ENCODE assay signal across 1 cellular context in the genomic region with DNA sequence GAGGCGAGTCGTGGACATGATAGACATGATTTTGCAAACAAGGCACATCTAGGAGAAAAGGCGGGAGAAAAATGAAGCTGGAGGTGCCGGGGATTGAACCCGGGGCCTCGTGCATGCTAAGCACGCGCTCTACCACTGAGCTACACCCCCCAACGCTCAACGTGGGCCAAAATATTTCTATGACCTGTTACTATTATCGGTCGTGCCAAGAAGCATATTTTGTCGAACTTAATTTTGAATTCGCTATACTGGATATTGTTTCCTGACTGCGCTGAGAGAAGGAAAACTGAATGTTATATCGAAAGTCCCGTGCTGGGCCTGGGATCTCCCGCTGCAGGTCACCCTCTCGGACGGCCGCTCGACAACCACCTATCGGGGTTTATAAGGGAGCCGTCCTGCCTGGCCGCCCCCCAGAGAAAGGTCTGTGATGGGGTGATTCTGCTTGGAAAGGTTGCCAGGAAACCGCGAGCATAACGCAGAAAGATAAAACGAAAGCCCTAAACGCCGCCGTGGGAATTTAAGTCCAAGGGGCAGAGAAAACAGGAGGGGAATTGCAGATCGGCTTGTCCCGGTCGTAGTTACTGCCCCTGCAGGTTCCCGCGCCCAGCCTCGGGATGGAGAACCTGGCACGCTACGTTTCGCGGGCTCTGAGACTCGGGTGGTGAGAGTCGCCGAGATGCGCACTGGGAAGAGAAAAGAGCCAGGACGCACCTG.
A peak's percentile ranks its signal among the peaks of the same experiment; 100 is the strongest.
TF ChIP-seq lines count a peak whose summit lies in the region.

No MANE protein-coding gene starts in this region.

TF ChIP-seq in HepG2, 621 proteins besides CTCF, POLR2A, EP300 and RAD21 (continued from another document and continues in another):
- TF ChIP-seq, protein P1, sequence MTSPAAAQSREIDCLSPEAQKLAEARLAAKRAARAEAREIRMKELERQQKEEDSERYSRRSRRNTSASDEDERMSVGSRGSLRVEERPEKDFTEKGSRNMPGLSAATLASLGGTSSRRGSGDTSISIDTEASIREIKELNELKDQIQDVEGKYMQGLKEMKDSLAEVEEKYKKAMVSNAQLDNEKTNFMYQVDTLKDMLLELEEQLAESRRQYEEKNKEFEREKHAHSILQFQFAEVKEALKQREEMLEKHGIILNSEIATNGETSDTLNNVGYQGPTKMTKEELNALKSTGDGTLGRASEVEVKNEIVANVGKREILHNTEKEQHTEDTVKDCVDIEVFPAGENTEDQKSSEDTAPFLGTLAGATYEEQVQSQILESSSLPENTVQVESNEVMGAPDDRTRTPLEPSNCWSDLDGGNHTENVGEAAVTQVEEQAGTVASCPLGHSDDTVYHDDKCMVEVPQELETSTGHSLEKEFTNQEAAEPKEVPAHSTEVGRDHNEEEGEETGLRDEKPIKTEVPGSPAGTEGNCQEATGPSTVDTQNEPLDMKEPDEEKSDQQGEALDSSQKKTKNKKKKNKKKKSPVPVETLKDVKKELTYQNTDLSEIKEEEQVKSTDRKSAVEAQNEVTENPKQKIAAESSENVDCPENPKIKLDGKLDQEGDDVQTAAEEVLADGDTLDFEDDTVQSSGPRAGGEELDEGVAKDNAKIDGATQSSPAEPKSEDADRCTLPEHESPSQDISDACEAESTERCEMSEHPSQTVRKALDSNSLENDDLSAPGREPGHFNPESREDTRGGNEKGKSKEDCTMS (CRISPR knock-in tag; conservative IDR thresholded peaks at IDR 0.05): 0 out of 2 replicates have a peak, but pooled peaks have one; percentile 24
- peak; percentile 73; the same call in 1 of the 2 replicates for TF ChIP-seq SPEN (CRISPR knock-in tag; IDR thresholded peaks at IDR 0.05; ENCODE audit: low read depth)
- TF ChIP-seq, protein P2, sequence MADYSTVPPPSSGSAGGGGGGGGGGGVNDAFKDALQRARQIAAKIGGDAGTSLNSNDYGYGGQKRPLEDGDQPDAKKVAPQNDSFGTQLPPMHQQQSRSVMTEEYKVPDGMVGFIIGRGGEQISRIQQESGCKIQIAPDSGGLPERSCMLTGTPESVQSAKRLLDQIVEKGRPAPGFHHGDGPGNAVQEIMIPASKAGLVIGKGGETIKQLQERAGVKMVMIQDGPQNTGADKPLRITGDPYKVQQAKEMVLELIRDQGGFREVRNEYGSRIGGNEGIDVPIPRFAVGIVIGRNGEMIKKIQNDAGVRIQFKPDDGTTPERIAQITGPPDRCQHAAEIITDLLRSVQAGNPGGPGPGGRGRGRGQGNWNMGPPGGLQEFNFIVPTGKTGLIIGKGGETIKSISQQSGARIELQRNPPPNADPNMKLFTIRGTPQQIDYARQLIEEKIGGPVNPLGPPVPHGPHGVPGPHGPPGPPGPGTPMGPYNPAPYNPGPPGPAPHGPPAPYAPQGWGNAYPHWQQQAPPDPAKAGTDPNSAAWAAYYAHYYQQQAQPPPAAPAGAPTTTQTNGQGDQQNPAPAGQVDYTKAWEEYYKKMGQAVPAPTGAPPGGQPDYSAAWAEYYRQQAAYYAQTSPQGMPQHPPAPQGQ (CRISPR knock-in tag; IDR thresholded peaks at IDR 0.05; ENCODE audit: borderline replicate concordance): no peak
- peak in 1 of 2 experiments; percentile 9; a peak in 1 of 4 replicates for TF ChIP-seq NR2F1 (CRISPR knock-in tag; IDR thresholded peaks at IDR 0.05)
- no peak for TF ChIP-seq SMARCE1 (IDR thresholded peaks at IDR 0.05; ENCODE audit: borderline replicate concordance)
- no peak for TF ChIP-seq CBFB (CRISPR knock-in tag; IDR thresholded peaks at IDR 0.05)
- TF ChIP-seq ZNF607 (CRISPR knock-in tag; IDR thresholded peaks at IDR 0.05; ENCODE audit: borderline replicate concordance): peak; percentile 73
- TF ChIP-seq, protein P3, sequence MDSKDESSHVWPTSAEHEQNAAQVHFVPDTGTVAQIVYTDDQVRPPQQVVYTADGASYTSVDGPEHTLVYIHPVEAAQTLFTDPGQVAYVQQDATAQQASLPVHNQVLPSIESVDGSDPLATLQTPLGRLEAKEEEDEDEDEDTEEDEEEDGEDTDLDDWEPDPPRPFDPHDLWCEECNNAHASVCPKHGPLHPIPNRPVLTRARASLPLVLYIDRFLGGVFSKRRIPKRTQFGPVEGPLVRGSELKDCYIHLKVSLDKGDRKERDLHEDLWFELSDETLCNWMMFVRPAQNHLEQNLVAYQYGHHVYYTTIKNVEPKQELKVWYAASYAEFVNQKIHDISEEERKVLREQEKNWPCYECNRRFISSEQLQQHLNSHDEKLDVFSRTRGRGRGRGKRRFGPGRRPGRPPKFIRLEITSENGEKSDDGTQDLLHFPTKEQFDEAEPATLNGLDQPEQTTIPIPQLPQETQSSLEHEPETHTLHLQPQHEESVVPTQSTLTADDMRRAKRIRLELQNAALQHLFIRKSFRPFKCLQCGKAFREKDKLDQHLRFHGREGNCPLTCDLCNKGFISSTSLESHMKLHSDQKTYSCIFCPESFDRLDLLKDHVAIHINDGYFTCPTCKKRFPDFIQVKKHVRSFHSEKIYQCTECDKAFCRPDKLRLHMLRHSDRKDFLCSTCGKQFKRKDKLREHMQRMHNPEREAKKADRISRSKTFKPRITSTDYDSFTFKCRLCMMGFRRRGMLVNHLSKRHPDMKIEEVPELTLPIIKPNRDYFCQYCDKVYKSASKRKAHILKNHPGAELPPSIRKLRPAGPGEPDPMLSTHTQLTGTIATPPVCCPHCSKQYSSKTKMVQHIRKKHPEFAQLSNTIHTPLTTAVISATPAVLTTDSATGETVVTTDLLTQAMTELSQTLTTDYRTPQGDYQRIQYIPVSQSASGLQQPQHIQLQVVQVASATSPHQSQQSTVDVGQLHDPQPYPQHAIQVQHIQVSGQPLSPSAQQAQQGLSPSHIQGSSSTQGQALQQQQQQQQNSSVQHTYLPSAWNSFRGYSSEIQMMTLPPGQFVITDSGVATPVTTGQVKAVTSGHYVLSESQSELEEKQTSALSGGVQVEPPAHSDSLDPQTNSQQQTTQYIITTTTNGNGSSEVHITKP (CRISPR knock-in tag; IDR thresholded peaks at IDR 0.05; ENCODE audit: low read depth): no peak; the same call in none of the 2 replicates
- peak; percentile 87; the same call in 1 of the 2 replicates for TF ChIP-seq ZNF230 (CRISPR knock-in tag; IDR thresholded peaks at IDR 0.05)
- peak; percentile 53; the same call in 1 of the 2 replicates for TF ChIP-seq AHR (CRISPR knock-in tag; IDR thresholded peaks at IDR 0.05)
- no peak for TF ChIP-seq ZFYVE20 (CRISPR knock-in tag; IDR thresholded peaks at IDR 0.05; ENCODE audit: borderline replicate concordance, low read depth)
- TF ChIP-seq SALL2 (CRISPR knock-in tag; IDR thresholded peaks at IDR 0.05): no peak; the same call in none of the 2 replicates
- no peak for TF ChIP-seq FOXO1 (CRISPR knock-in tag; IDR thresholded peaks at IDR 0.05)
- TF ChIP-seq, protein P4, sequence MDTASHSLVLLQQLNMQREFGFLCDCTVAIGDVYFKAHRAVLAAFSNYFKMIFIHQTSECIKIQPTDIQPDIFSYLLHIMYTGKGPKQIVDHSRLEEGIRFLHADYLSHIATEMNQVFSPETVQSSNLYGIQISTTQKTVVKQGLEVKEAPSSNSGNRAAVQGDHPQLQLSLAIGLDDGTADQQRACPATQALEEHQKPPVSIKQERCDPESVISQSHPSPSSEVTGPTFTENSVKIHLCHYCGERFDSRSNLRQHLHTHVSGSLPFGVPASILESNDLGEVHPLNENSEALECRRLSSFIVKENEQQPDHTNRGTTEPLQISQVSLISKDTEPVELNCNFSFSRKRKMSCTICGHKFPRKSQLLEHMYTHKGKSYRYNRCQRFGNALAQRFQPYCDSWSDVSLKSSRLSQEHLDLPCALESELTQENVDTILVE (CRISPR knock-in tag; IDR thresholded peaks at IDR 0.05): no peak
- TF ChIP-seq SIN3A (IDR thresholded peaks at IDR 0.05; ENCODE audit: borderline replicate concordance, low read depth, low read length): peak; percentile 20; the same call in 1 of the 2 replicates
- TF ChIP-seq, protein P5, sequence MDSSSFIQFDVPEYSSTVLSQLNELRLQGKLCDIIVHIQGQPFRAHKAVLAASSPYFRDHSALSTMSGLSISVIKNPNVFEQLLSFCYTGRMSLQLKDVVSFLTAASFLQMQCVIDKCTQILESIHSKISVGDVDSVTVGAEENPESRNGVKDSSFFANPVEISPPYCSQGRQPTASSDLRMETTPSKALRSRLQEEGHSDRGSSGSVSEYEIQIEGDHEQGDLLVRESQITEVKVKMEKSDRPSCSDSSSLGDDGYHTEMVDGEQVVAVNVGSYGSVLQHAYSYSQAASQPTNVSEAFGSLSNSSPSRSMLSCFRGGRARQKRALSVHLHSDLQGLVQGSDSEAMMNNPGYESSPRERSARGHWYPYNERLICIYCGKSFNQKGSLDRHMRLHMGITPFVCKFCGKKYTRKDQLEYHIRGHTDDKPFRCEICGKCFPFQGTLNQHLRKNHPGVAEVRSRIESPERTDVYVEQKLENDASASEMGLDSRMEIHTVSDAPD (CRISPR knock-in tag; IDR thresholded peaks at IDR 0.05): peak; percentile 56; the same call in 1 of the 2 replicates
- peak; percentile 90; the same call in 1 of the 2 replicates for TF ChIP-seq EEA1 (CRISPR knock-in tag; IDR thresholded peaks at IDR 0.05; ENCODE audit: borderline replicate concordance)
- TF ChIP-seq ZNF12 (CRISPR knock-in tag; IDR thresholded peaks at IDR 0.05): no peak
- TF ChIP-seq HDAC1 (CRISPR knock-in tag; IDR thresholded peaks at IDR 0.05): peak; percentile 65
- peak; percentile 89 for TF ChIP-seq ZNF670 (CRISPR knock-in tag; IDR thresholded peaks at IDR 0.05; ENCODE audit: borderline replicate concordance)
- peak; percentile 96; the same call in 1 of the 2 replicates for TF ChIP-seq ZNF766 (CRISPR knock-in tag; IDR thresholded peaks at IDR 0.05; ENCODE audit: borderline replicate concordance)
- TF ChIP-seq PAX8 (CRISPR knock-in tag; IDR thresholded peaks at IDR 0.05; ENCODE audit: borderline replicate concordance): no peak
- TF ChIP-seq, protein P6, sequence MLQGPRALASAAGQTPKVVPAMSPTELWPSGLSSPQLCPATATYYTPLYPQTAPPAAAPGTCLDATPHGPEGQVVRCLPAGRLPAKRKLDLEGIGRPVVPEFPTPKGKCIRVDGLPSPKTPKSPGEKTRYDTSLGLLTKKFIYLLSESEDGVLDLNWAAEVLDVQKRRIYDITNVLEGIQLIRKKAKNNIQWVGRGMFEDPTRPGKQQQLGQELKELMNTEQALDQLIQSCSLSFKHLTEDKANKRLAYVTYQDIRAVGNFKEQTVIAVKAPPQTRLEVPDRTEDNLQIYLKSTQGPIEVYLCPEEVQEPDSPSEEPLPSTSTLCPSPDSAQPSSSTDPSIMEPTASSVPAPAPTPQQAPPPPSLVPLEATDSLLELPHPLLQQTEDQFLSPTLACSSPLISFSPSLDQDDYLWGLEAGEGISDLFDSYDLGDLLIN (CRISPR knock-in tag; IDR thresholded peaks at IDR 0.05; ENCODE audit: borderline replicate concordance): no peak
- TF ChIP-seq NRL (CRISPR knock-in tag; IDR thresholded peaks at IDR 0.05; ENCODE audit: borderline replicate concordance): peak; percentile 59; the same call in 1 of the 2 replicates
- peak; percentile 69 for TF ChIP-seq HNRNPLL (IDR thresholded peaks at IDR 0.05; ENCODE audit: low read depth, low read length, poor library complexity, severe bottlenecking)
- no peak for TF ChIP-seq ZNF569 (CRISPR knock-in tag; IDR thresholded peaks at IDR 0.05; ENCODE audit: borderline replicate concordance)
- TF ChIP-seq, protein P7, sequence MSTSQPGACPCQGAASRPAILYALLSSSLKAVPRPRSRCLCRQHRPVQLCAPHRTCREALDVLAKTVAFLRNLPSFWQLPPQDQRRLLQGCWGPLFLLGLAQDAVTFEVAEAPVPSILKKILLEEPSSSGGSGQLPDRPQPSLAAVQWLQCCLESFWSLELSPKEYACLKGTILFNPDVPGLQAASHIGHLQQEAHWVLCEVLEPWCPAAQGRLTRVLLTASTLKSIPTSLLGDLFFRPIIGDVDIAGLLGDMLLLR (CRISPR knock-in tag; IDR thresholded peaks at IDR 0.05): 0 out of 2 replicates have a peak, but pooled peaks have one; percentile 44
- TF ChIP-seq ZNF841 (CRISPR knock-in tag; IDR thresholded peaks at IDR 0.05; ENCODE audit: borderline replicate concordance): peak; percentile 54; the same call in 1 of the 2 replicates
- TF ChIP-seq ZNF788 (CRISPR knock-in tag; IDR thresholded peaks at IDR 0.05; ENCODE audit: borderline replicate concordance): peak; percentile 38; the same call in 1 of the 2 replicates
- peak; percentile 73 for TF ChIP-seq ZNF143 (CRISPR knock-in tag; IDR thresholded peaks at IDR 0.05)
- no peak for TF ChIP-seq HOXA7 (CRISPR knock-in tag; IDR thresholded peaks at IDR 0.05)
- TF ChIP-seq, protein P8, sequence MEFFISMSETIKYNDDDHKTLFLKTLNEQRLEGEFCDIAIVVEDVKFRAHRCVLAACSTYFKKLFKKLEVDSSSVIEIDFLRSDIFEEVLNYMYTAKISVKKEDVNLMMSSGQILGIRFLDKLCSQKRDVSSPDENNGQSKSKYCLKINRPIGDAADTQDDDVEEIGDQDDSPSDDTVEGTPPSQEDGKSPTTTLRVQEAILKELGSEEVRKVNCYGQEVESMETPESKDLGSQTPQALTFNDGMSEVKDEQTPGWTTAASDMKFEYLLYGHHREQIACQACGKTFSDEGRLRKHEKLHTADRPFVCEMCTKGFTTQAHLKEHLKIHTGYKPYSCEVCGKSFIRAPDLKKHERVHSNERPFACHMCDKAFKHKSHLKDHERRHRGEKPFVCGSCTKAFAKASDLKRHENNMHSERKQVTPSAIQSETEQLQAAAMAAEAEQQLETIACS (CRISPR knock-in tag; IDR thresholded peaks at IDR 0.05): no peak
- TF ChIP-seq SMAD1 (CRISPR knock-in tag; IDR thresholded peaks at IDR 0.05; ENCODE audit: borderline replicate concordance, low read depth): 0 out of 2 replicates have a peak, but pooled peaks have one; percentile 74
- TF ChIP-seq TAF15 (IDR thresholded peaks at IDR 0.05; ENCODE audit: low read depth, low read length, poor library complexity, severe bottlenecking): no peak
